Comparison of ENCODE assay signal across 1 cellular context in the genomic region with DNA sequence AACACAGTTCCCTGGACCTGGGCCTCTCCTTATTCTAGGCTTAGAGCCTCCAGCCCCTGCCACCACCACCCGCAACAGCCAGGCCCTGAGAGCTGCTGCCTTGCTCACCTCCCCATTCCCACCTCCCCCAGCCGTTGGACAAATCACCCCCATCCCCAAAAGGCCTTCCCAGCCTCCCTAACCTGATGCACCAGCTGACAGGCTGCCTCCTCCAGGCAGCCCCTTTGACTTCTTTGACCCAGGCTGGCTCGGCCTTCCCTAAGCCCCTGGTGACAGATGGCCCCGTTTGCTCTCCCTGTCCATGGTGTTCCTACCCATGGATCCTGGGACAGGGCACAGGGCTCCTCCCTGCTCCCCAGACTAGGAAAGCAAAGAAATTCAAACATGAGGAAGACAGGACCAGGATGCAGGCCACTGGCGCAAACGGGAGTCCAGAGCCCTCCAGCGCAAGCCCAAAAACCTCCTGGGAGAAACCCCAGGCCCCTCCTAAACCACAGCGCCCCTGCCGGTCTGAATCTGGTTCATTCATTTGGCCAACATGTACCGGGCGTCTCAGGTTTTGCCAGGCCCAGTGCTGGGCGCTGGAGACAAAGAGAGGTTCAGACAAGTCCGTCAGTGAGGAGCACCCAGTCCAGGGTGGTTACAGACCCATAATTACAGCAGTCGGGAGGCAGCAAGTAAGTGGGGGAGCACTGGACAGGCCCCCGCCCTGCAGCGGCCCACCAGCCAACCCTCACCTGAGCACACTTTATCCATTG.
TF ChIP-seq lines count a peak whose summit lies in the region.

No MANE protein-coding gene starts in this region.

TF ChIP-seq in HepG2, 621 proteins besides CTCF, POLR2A, EP300 and RAD21:
- TF ChIP-seq ZNF446 (CRISPR knock-in tag; IDR thresholded peaks at IDR 0.05) (0 out of 2 replicates have a peak, but pooled peaks have one; percentile 41), KDM6A (CRISPR knock-in tag; IDR thresholded peaks at IDR 0.05; ENCODE audit: low read depth) (no peak), ZSCAN22 (CRISPR knock-in tag; IDR thresholded peaks at IDR 0.05) (no peak), AKAP8 (CRISPR knock-in tag; IDR thresholded peaks at IDR 0.05) (peak; percentile 27; the same call in 1 of the 2 replicates)
